Comparison of ENCODE assay signal across 24 cellular contexts in the genomic region with DNA sequence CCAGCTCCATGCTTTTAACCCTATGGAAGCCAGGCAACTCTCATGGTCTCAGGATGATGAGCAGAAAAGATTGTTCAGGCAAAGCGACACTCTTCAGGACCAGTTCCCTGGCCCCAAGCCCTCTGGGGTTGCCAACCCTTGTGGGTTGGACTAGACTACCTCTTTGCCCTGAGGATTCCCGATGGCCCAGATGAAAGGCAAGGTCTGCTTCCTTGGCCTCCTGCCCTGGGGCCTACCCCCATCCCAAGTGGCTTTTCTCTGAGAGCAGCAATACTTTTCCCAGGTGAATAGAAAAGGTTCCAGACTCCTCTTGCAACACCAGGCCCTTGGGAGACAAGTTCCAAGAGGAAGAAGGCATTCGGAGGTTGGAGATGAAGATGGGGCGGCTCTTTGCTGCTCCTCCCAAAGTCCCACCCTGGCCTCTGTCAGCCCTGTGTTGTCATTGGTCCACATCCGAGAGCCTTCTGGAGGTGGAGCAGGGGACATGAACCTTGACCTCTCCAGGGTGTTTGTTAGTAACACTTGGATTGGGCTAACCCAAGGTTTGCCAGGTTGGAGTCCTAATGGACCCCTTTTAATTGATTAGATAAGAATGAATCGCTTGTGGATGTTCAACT.
DNase-seq lines count a peak whose midpoint lies in the region; ATAC-seq, FAIRE-seq and TF ChIP-seq lines count a peak whose summit lies in the region.
"Had no signal": no experiment of that assay in that cellular context is flagged by ENCODE, and none has a peak within 500 bp of the region (broad histone marks: within the 10 kb centered on the region; RNA-seq: fewer than 3 reads in every experiment).

No MANE protein-coding gene starts in this region.

- peaks cover 7% of the 10 kb centered on the region for H3K27me3 Mint-ChIP-seq in activated T-cell treated with anti-CD3 and anti-CD28 coated beads, Interleukin-2, amount 50 U/mL, for 24 hours
- H3K27me3 Mint-ChIP-seq: type B pancreatic cell had no signal

- H3K36me3 ChIP-seq in cardiac muscle cell: peaks cover 10% of the 10 kb centered on the region
- H3K36me3 ChIP-seq in endothelial cell of umbilical vein (ENCODE audit: control insufficient read depth in 2 of 2, extremely low read depth in 1 of 2, insufficient read depth in 2 of 2, low read length in 2 of 2): peaks cover 31 to 32% of the 10 kb centered on the region in 2 experiments
- peaks cover 55% of the 10 kb centered on the region for H3K36me3 ChIP-seq in muscle layer of colon (ENCODE audit: insufficient read depth, low read length)
- H3K36me3 ChIP-seq in tibial artery: peaks cover 5 to 13% (median 13%) of the 10 kb centered on the region in 3 donors

- no peak for FAIRE-seq in endothelial cell of umbilical vein (lab: Jason Lieb, UNC)
- FAIRE-seq: A204.1, H1, small intestine, TTC549 had no signal

- BruUV-seq in endothelial cell of umbilical vein (replicated peaks; lab: Mats Ljungman, UMichigan): no TSS peak

- CTCF ChIA-PET in endothelial cell of umbilical vein (lab: Charles Lee): interaction anchor here (1.8 to 6.4 kb wide), 4 partner anchors 15 to 206 kb away, joined by 5 to 286 read pairs (median 24); partner anchors contain the start of gene SAMD4A

- H3K4me1 ChIP-seq in cardiac muscle cell (ENCODE audit: low read depth): peaks cover 55% of the 10 kb centered on the region
- H3K4me1 ChIP-seq in endothelial cell of umbilical vein (ENCODE audit: control insufficient read depth, extremely low read depth, insufficient read depth, low read length): peaks cover 30% of the 10 kb centered on the region
- peaks cover 48% of the 10 kb centered on the region for H3K4me1 ChIP-seq in muscle layer of colon (ENCODE audit: insufficient read depth, low read length)
- H3K4me1 ChIP-seq in tibial artery: peaks cover 0 to 83% (median 54%) of the 10 kb centered on the region in 4 donors

- H3K9me1 ChIP-seq in endothelial cell of umbilical vein (replicated peaks; ENCODE audit: control insufficient read depth, extremely low read depth, insufficient read depth, low read length): no peaks in the 10 kb centered on the region

- H3K79me2 ChIP-seq in endothelial cell of umbilical vein (ENCODE audit: control insufficient read depth, insufficient read depth, low read length): no peaks in the 10 kb centered on the region

- TF ChIP-seq CTCF in cardiac muscle cell (IDR thresholded peaks at IDR 0.05; ENCODE audit: low read depth, low read length): no peak
- TF ChIP-seq CTCF in endothelial cell of umbilical vein (IDR thresholded peaks at IDR 0.05; ENCODE audit: extremely low read depth in 1 of 2, insufficient read depth in 1 of 2, low read depth in 1 of 2, low read length in 2 of 2): no peak
- no peak for TF ChIP-seq CTCF in tibial artery (IDR thresholded peaks at IDR 0.05)

- no peak overlapping the region for H3K9ac ChIP-seq in endothelial cell of umbilical vein (replicated peaks; ENCODE audit: extremely low read depth, insufficient read depth, low read length)
- peak overlapping the region; percentile 52 for H3K9ac ChIP-seq in muscle layer of colon (ENCODE audit: low read length)

- no peaks in the 10 kb centered on the region for H3K9me3 Mint-ChIP-seq in activated T-cell treated with anti-CD3 and anti-CD28 coated beads, Interleukin-2, amount 50 U/mL, for 24 hours
- H3K9me3 Mint-ChIP-seq: activated CD4-positive, alpha-beta T cell treated with anti-CD3 and anti-CD28 coated beads, Interleukin-2, amount 10 ng/mL, durations not matched to agents 24 days and 14 days; dendritic cell treated with granulocyte-macrophage colony-stimulating factor and Interleukin-4, amounts not matched to agents 40 ng/mL and 50 ng/mL, for 4 days; type B pancreatic cell had no signal

- H3K4me3 ChIP-seq in cardiac muscle cell: no peak overlapping the region
- H3K4me3 ChIP-seq in endothelial cell of umbilical vein (replicated peaks in 1 of 3; ENCODE audit: insufficient read depth in 1 of 3, low read depth in 1 of 3, low read length in 3 of 3): no peak overlapping the region
- no peak overlapping the region for H3K4me3 ChIP-seq in muscle layer of colon (ENCODE audit: low read depth in 1 of 2, low read length in 2 of 2)
- H3K4me3 ChIP-seq in tibial artery: no peak overlapping the region

- H3K27ac ChIP-seq in cardiac muscle cell: peak overlapping the region; percentile 93
- peak overlapping the region; percentile 99 for H3K27ac ChIP-seq in endothelial cell of umbilical vein (ENCODE audit: insufficient read depth, low read depth, low read length)
- peak overlapping the region; percentile 91 for H3K27ac ChIP-seq in muscle layer of colon (ENCODE audit: low read depth, low read length)
- peak overlapping the region; percentile 84 to 88 for H3K27ac ChIP-seq in tibial artery

- dilution Hi-C loops in endothelial cell of umbilical vein (cut with MboI; ENCODE audit: extremely low pct_ligation_motif_present, low sequenced_read_pairs): no loop called here

- intact Hi-C loops in left cardiac atrium (cut with DNase I): loop anchor here (5.0 kb wide), 2 partner anchors 74 to 204 kb away; partner anchors contain the start of gene SAMD4A (in 1 of the 2)
- intact Hi-C loops in endothelial cell of umbilical vein (cut with micrococcal nuclease): no loop called here
- intact Hi-C loops in tibial artery (cut with DNase I; ENCODE audit: low total_unique reads): loop anchor here (5.0 kb wide), 1 partner anchor 84 kb away; no protein-coding TSS in a partner anchor

- H3K4me1 Mint-ChIP-seq in activated T-cell treated with anti-CD3 and anti-CD28 coated beads, Interleukin-2, amount 50 U/mL, for 24 hours (ENCODE audit: low read depth): peaks cover 51% of the 10 kb centered on the region

- H2AFZ ChIP-seq in endothelial cell of umbilical vein (ENCODE audit: low read depth, low read length): no peak overlapping the region

- H3K27me3 ChIP-seq in cardiac muscle cell (no peaks in the 10 kb centered on the region), endothelial cell of umbilical vein (ENCODE audit: control insufficient read depth in 2 of 2, insufficient read depth in 2 of 2, low read length in 2 of 2) (no peaks in the 10 kb centered on the region), muscle layer of colon (ENCODE audit: control insufficient read depth in 1 of 2, insufficient read depth in 2 of 2, low read length in 2 of 2) (no peaks in the 10 kb centered on the region), tibial artery (no peaks in the 10 kb centered on the region)

- no peak for TF ChIP-seq POLR2A in endothelial cell of umbilical vein (IDR thresholded peaks at IDR 0.05; ENCODE audit: low read depth, low read length)

- ATAC-seq in left cardiac atrium (no peak), HG03442 (IDR thresholded peaks at IDR 0.05; ENCODE audit: unreplicated experiment) (no peak)

- H3K27ac Mint-ChIP-seq in activated T-cell treated with anti-CD3 and anti-CD28 coated beads, Interleukin-2, amount 50 U/mL, for 24 hours: no peak overlapping the region

- DNase-seq in cardiac muscle cell (ENCODE audit: low read depth in 1 of 2, low spot score in 1 of 2) (no peak), left cardiac atrium (no peak), endothelial cell of umbilical vein (ENCODE audit: low read depth, low spot score) (no peak), tibial artery (no peak), cerebellar cortex (ENCODE audit: low spot score) (no peak)
- no peak for DNase-seq in activated T-cell treated with anti-CD3 and anti-CD28 coated beads, Interleukin-2, amount 50 U/mL, for 24 hours
- DNase-seq: activated CD4-positive, alpha-beta T cell treated with anti-CD3 and anti-CD28 coated beads, Interleukin-2, amount 10 ng/mL, durations not matched to agents 24 days and 14 days; activated CD8-positive, alpha-beta memory T cell treated with anti-CD3 and anti-CD28 coated beads, Interleukin-2, amount 50 U/mL, for 4 hours; activated naive CD4-positive, alpha-beta T cell; DMS153; erythroblast; KG1; midbrain; NCI-H1092 treated with DMSO at 0.1 percent for 48 hours; NCI-H774; nucleus accumbens; small intestine had no signal

- no peaks in the 10 kb centered on the region for H3K36me3 Mint-ChIP-seq in activated T-cell treated with anti-CD3 and anti-CD28 coated beads, Interleukin-2, amount 50 U/mL, for 24 hours (ENCODE audit: low read depth)

- H4K20me1 ChIP-seq in endothelial cell of umbilical vein (replicated peaks; ENCODE audit: control insufficient read depth, extremely low read depth, insufficient read depth, low read length): no peaks in the 10 kb centered on the region

- no peak overlapping the region for H3K4me2 ChIP-seq in endothelial cell of umbilical vein (ENCODE audit: insufficient read depth, low read length)

- no peaks in the 10 kb centered on the region for H3K9me3 ChIP-seq in cardiac muscle cell (ENCODE audit: low read depth)
- no peaks in the 10 kb centered on the region for H3K9me3 ChIP-seq in endothelial cell of umbilical vein (replicated peaks; ENCODE audit: control insufficient read depth, insufficient read depth, low read length)
- no peaks in the 10 kb centered on the region for H3K9me3 ChIP-seq in muscle layer of colon (ENCODE audit: low read length)
- H3K9me3 ChIP-seq in tibial artery: no peaks in the 10 kb centered on the region

- H3K4me3 Mint-ChIP-seq in activated T-cell treated with anti-CD3 and anti-CD28 coated beads, Interleukin-2, amount 50 U/mL, for 24 hours: no peak overlapping the region
- H3K4me3 Mint-ChIP-seq: dendritic cell treated with granulocyte-macrophage colony-stimulating factor and Interleukin-4, amounts not matched to agents 40 ng/mL and 50 ng/mL, for 4 days; type B pancreatic cell had no signal

- POLR2A ChIA-PET in endothelial cell of umbilical vein (lab: Charles Lee): no interaction called here

TF ChIP-seq in endothelial cell of umbilical vein, 7 proteins besides CTCF, POLR2A, EP300 and RAD21:
- TF ChIP-seq JUN (IDR thresholded peaks at IDR 0.05; ENCODE audit: borderline replicate concordance, insufficient read depth, insufficient read length, low read depth): no peak
- TF ChIP-seq MYC (IDR thresholded peaks at IDR 0.05; ENCODE audit: low read depth, low read length): no peak
- TF ChIP-seq MAX (IDR thresholded peaks at IDR 0.05; ENCODE audit: insufficient read depth, insufficient read length): no peak
- TF ChIP-seq FOS (IDR thresholded peaks at IDR 0.05; ENCODE audit: borderline replicate concordance, insufficient read depth, low read length): no peak
- TF ChIP-seq EZH2 (IDR thresholded peaks at IDR 0.05; ENCODE audit: borderline replicate concordance, low read depth, low read length, severe bottlenecking): no peak
- no peak for TF ChIP-seq GATA2 (IDR thresholded peaks at IDR 0.05; ENCODE audit: insufficient read depth, insufficient read length, low read depth, low read length)
- no peak for TF ChIP-seq POLR2AphosphoS5 (IDR thresholded peaks at IDR 0.05; ENCODE audit: insufficient read depth, low read depth, low read length)
TF ChIP-seq in endothelial cell of umbilical vein: peak in this region for 0.
